8 cellular contexts compared by ENCODE assay signal in the genomic region with DNA sequence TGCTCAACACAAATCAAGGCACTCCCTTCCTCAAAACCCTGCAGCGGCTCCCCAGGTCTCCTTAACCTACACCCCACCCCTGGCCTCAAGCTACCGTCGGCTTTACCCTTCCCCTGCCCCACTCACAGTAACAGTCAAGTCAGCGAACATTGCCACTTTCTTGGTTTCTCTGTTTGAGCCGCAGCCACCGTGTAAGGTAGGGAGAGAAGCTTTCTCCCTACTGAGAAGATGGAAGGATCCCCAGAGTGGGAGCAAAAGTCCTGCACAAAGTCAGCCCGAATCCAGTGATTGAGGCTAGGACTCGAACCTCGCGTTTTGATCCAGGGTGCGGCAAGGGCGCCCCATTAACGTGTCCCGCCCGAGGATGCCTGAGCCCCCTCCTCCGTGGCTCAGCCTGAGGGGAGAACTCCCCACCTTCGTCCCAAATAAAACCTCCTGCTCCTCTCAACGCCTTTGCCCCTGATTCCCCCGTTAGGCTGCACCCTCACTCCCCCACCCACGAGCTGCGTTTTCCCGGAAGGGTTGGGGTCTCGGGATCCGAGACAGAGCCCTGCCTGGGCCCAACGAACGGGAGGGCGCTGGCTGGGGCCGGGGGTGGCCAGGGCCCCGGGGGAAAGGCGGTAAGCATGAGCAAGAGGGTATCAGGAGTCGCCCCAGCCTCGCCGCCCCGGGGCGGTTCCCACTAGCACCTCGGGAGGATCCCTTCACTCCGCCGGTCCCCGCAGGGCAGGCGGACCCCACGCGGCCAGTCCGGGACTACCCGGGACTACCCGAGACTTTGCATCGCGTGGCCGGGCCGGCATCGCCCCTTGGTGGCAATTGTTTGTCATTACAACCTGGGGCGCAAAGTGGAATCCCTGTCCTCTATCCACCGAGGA. TPM values are rescaled to one million over a fixed set of nuclear protein-coding genes. Genes with fewer than 3 reads are reported as not detected.
DNase-seq lines count a peak whose midpoint lies in the region; ATAC-seq and TF ChIP-seq lines count a peak whose summit lies in the region.

No MANE protein-coding gene starts in this region.

- ATAC-seq in mucosa of descending colon: peak; percentile 82
- peak; percentile 87 for ATAC-seq in stimulated activated effector memory CD8-positive, alpha-beta T cell treated with anti-CD3 and anti-CD28 coated beads, Interleukin-12 subunit alpha, Interleukin-12 subunit beta, amount 100 ng/mL, for 72 hours
- no peak for ATAC-seq in HG03280 (IDR thresholded peaks at IDR 0.05; ENCODE audit: unreplicated experiment)

- no peak overlapping the region for H3K4me3 ChIP-seq in mucosa of descending colon

- H3K36me3 ChIP-seq in mucosa of descending colon (ENCODE audit: low read depth): no peaks in the 10 kb centered on the region

- H3K4me1 Mint-ChIP-seq in stimulated activated effector memory CD8-positive, alpha-beta T cell treated with anti-CD3 and anti-CD28 coated beads, Interleukin-12 subunit alpha, Interleukin-12 subunit beta, amount 100 ng/mL, for 72 hours: peaks cover 5% of the 10 kb centered on the region

- peak overlapping the region; percentile 24 for H3K4me3 Mint-ChIP-seq in stimulated activated effector memory CD8-positive, alpha-beta T cell treated with anti-CD3 and anti-CD28 coated beads, Interleukin-12 subunit alpha, Interleukin-12 subunit beta, amount 100 ng/mL, for 72 hours

- intact Hi-C loops in mucosa of descending colon (cut with DNase I, micrococcal nuclease): loop anchor here (2.0 to 10.0 kb wide), 2 partner anchors 50 kb away; partner anchors contain the start of gene PPY (in 1 of the 2)

- no peaks in the 10 kb centered on the region for H3K36me3 Mint-ChIP-seq in stimulated activated effector memory CD8-positive, alpha-beta T cell treated with anti-CD3 and anti-CD28 coated beads, Interleukin-12 subunit alpha, Interleukin-12 subunit beta, amount 100 ng/mL, for 72 hours

- no peaks in the 10 kb centered on the region for H3K9me3 Mint-ChIP-seq in stimulated activated effector memory CD8-positive, alpha-beta T cell treated with anti-CD3 and anti-CD28 coated beads, Interleukin-12 subunit alpha, Interleukin-12 subunit beta, amount 100 ng/mL, for 72 hours

- TF ChIP-seq CTCF in GM12872 (IDR thresholded peaks at IDR 0.05; ENCODE audit: insufficient read depth, low read depth, low read length) (peak; percentile 85), mucosa of descending colon (IDR thresholded peaks at IDR 0.05) (peak; percentile 56)

- TF ChIP-seq POLR2A in erythroblast (IDR thresholded peaks at IDR 0.05; ENCODE audit: low read length): no peak

- no peaks in the 10 kb centered on the region for H3K4me1 ChIP-seq in mucosa of descending colon (ENCODE audit: low read depth)

- no peaks in the 10 kb centered on the region for H3K9me3 ChIP-seq in mucosa of descending colon

- H3K27ac Mint-ChIP-seq in stimulated activated effector memory CD8-positive, alpha-beta T cell treated with anti-CD3 and anti-CD28 coated beads, Interleukin-12 subunit alpha, Interleukin-12 subunit beta, amount 100 ng/mL, for 72 hours: no peak overlapping the region

- DNase-seq in A172 (ENCODE audit: low spot score) (peak; percentile 45), NCI-H748 treated with DMSO at 0.1 percent for 48 hours (lab: John Stamatoyannopoulos, UW) (peak; percentile 44), activated T-cell treated with anti-CD3 and anti-CD28 coated beads for 4 hours (peak; percentile 47), erythroblast (lab: John Stamatoyannopoulos, UW) (peak; percentile 63 to 73), mucosa of descending colon (peak; percentile 54 to 67 (median 57))
- peak; percentile 64 to 83 for DNase-seq in stimulated activated effector memory CD8-positive, alpha-beta T cell treated with anti-CD3 and anti-CD28 coated beads, Interleukin-12 subunit alpha, Interleukin-12 subunit beta, amount 100 ng/mL, for 72 hours (ENCODE audit: low spot score in 2 of 2)

RNA-seq across cellular contexts. Expression of gene NAGS, which starts 9.9 kb away (rescaled TPM):
- 1.1 and 1.4 TPM in 2 replicates for total RNA-seq in A172 (2014; rRNA removed; shearing (Covaris generic))
- 10 to 100 TPM in 1 of 3 donors, 1 to 10 TPM in 2; 6.1 to 21.4 (median 7.0) TPM for total RNA-seq in mucosa of descending colon

RNA-seq across cellular contexts. Expression of gene TMEM101, which starts 20.3 kb away (rescaled TPM):
- total RNA-seq in A172 (2014; rRNA removed; shearing (Covaris generic)): 48.3 and 73.8 TPM in 2 replicates
- 10 to 100 TPM; 23.0 to 27.7 (median 23.8) TPM for total RNA-seq in mucosa of descending colon

RNA-seq across cellular contexts. Expression of gene PYY, which starts 40.8 kb away (rescaled TPM):
- total RNA-seq in A172 (2014; rRNA removed; shearing (Covaris generic)): not detected in 2 replicates
- total RNA-seq in mucosa of descending colon: 100 to 1,000 TPM in 1 of 3 donors, 10 to 100 TPM in 2; 22.0 to 141 (median 55.4) TPM

RNA-seq across cellular contexts. Expression of gene PPY, which starts 52.2 kb away (rescaled TPM):
- not detected in 2 replicates for total RNA-seq in A172 (2014; rRNA removed; shearing (Covaris generic))
- 1 to 10 TPM in 1 of 3 donors, not detected in 2; 1.5 TPM for total RNA-seq in mucosa of descending colon

Comparison
In these comparisons a context has a peak if more than half of its experiments do, and no peak if none do; other contexts are left out.
1. RNA of gene PYY, which starts 40.8 kb away (total RNA-seq): 22.0 to 141 TPM in mucosa of descending colon; not detected in A172; every median in the first group is over 10 times any median in the second.
2. Peak in every context shown above with its lines, with median percentiles within 50 percentile points of each other: DNase-seq.